1 cellular context compared by ENCODE assay signal in genomic region chr3:43104039-43104438, GRCh38.
TF ChIP-seq lines count a peak whose summit lies in the region.

No MANE protein-coding gene starts in this region.

TF ChIP-seq in K562, 482 proteins besides CTCF, POLR2A, EP300 and RAD21:
- TF ChIP-seq TFE3 (CRISPR knock-in tag; IDR thresholded peaks at IDR 0.05) (peak; percentile 83), HDAC1 (IDR thresholded peaks at IDR 0.05) (no peak)
